Comparison of ENCODE assay signal across 1 cellular context in genomic region chr4:94454405-94454804, GRCh38.
TF ChIP-seq lines count a peak whose summit lies in the region.

No MANE protein-coding gene starts in this region.

TF ChIP-seq in WTC11, 78 proteins besides CTCF, POLR2A, EP300 and RAD21 (continued from another document):
- TF ChIP-seq MYBL2 (CRISPR knock-in tag; IDR thresholded peaks at IDR 0.05) (no peak), CREM (CRISPR knock-in tag; IDR thresholded peaks at IDR 0.05) (no peak), SP1 (CRISPR knock-in tag; conservative IDR thresholded peaks at IDR 0.05) (no peak), ZNF512 (CRISPR knock-in tag; IDR thresholded peaks at IDR 0.05; ENCODE audit: borderline replicate concordance) (no peak), FOXK1 (CRISPR knock-in tag; IDR thresholded peaks at IDR 0.05) (no peak), ZBTB21 (CRISPR knock-in tag; IDR thresholded peaks at IDR 0.05; ENCODE audit: borderline replicate concordance) (no peak)
